ENCODE assay signal across 18 cellular contexts in genomic region chr11:45388472-45388871, GRCh38.
"Had no signal": no experiment of that assay in that cellular context is flagged by ENCODE, and none has a peak within 500 bp of the region (broad histone marks: within the 10 kb centered on the region; RNA-seq: fewer than 3 reads in every experiment).

No MANE protein-coding gene starts in this region.

- H3K36me3 ChIP-seq: lower lobe of right lung, ovary, spleen, stomach, uterus had no signal

- ATAC-seq: esophagus mucosa, lower lobe of right lung, natural killer cell had no signal

- H2AFZ ChIP-seq: hepatocyte had no signal

- H3K9me3 ChIP-seq: lower lobe of right lung, ovary, spleen, uterus had no signal

- FAIRE-seq: endometrium, islet of Langerhans had no signal

- H3K27ac ChIP-seq: hepatocyte, lower lobe of right lung, ovary, spleen, stomach, uterus had no signal

- H3K4me2 ChIP-seq: hepatocyte had no signal

- DNase-seq: effector memory CD4-positive, alpha-beta T cell; foreskin melanocyte; head of caudate nucleus; kidney glomerular epithelial cell; lower lobe of right lung; natural killer cell; ovary; right cardiac atrium; stimulated activated CD4-positive, alpha-beta T cell treated with anti-CD3 and anti-CD28 coated beads, Interleukin-15, amount 100 ng/mL, for 24 hours; stimulated activated CD4-positive, alpha-beta T cell treated with anti-CD3 and anti-CD28 coated beads, Interleukin-1b, Interleukin-23, amount 100 ng/mL, for 48 hours; stimulated activated naive CD4-positive, alpha-beta T cell; stomach; uterus had no signal

- H3K4me3 ChIP-seq: hepatocyte, lower lobe of right lung, ovary, spleen, stomach, uterus had no signal

- H3K4me1 ChIP-seq: spleen, stomach, uterus had no signal

- H3K79me2 ChIP-seq: hepatocyte had no signal

- H3K27me3 ChIP-seq: hepatocyte, ovary, uterus had no signal
